In genomic region chr13:46607768-46608553, GRCh38 we compare ENCODE assay signal across 7 cellular contexts. TPM values are rescaled to one million over a fixed set of nuclear protein-coding genes. Genes with fewer than 3 reads are reported as not detected.
DNase-seq lines count a peak whose midpoint lies in the region; ATAC-seq and TF ChIP-seq lines count a peak whose summit lies in the region.

No MANE protein-coding gene starts in this region.

- no peaks in the 10 kb centered on the region for H3K36me3 Mint-ChIP-seq in activated naive CD8-positive, alpha-beta T cell treated with anti-CD3 and anti-CD28 coated beads, Interleukin-2, amount 50 U/mL, for 24 hours (ENCODE audit: low read depth)
- no peaks in the 10 kb centered on the region for H3K36me3 Mint-ChIP-seq in progenitor cell of endocrine pancreas (ENCODE audit: insufficient read depth)

- peak; percentile 56 for ATAC-seq in GM18870 (IDR thresholded peaks at IDR 0.05; ENCODE audit: unreplicated experiment)
- ATAC-seq in HG02759 (IDR thresholded peaks at IDR 0.05; ENCODE audit: unreplicated experiment) = peak; percentile 59
- ATAC-seq in activated naive CD8-positive, alpha-beta T cell treated with anti-CD3 and anti-CD28 coated beads, Interleukin-2, amount 50 U/mL, for 24 hours = peak; percentile 81
- ATAC-seq in HG02885 (IDR thresholded peaks at IDR 0.05; ENCODE audit: poor library complexity, unreplicated experiment) = no peak
- ATAC-seq in omental fat pad (ENCODE audit: low FRiP score) = no peak

- peak overlapping the region; percentile 19 for H3K4me3 Mint-ChIP-seq in activated naive CD8-positive, alpha-beta T cell treated with anti-CD3 and anti-CD28 coated beads, Interleukin-2, amount 50 U/mL, for 24 hours
- H3K4me3 Mint-ChIP-seq in progenitor cell of endocrine pancreas (ENCODE audit: low read depth) = no peak overlapping the region

- no peaks in the 10 kb centered on the region for H3K9me3 Mint-ChIP-seq in activated naive CD8-positive, alpha-beta T cell treated with anti-CD3 and anti-CD28 coated beads, Interleukin-2, amount 50 U/mL, for 24 hours
- no peaks in the 10 kb centered on the region for H3K9me3 Mint-ChIP-seq in progenitor cell of endocrine pancreas (ENCODE audit: low read depth)

- peak; percentile 23 for DNase-seq in activated naive CD8-positive, alpha-beta T cell treated with anti-CD3 and anti-CD28 coated beads, Interleukin-2, amount 50 U/mL, for 24 hours
- DNase-seq in progenitor cell of endocrine pancreas (ENCODE audit: low spot score, unreplicated experiment) = no peak
- DNase-seq in omental fat pad (ENCODE audit: low spot score) = no peak
- DNase-seq in NCI-H510A (lab: John Stamatoyannopoulos, UW) = no peak

- H3K4me1 Mint-ChIP-seq in activated naive CD8-positive, alpha-beta T cell treated with anti-CD3 and anti-CD28 coated beads, Interleukin-2, amount 50 U/mL, for 24 hours = peaks cover 59% of the 10 kb centered on the region
- H3K4me1 Mint-ChIP-seq in progenitor cell of endocrine pancreas (ENCODE audit: low read depth) = peaks cover 37% of the 10 kb centered on the region

- H3K27me3 Mint-ChIP-seq in activated naive CD8-positive, alpha-beta T cell treated with anti-CD3 and anti-CD28 coated beads, Interleukin-2, amount 50 U/mL, for 24 hours = no peaks in the 10 kb centered on the region
- no peaks in the 10 kb centered on the region for H3K27me3 Mint-ChIP-seq in progenitor cell of endocrine pancreas

- peak overlapping the region; percentile 78 for H3K27ac Mint-ChIP-seq in activated naive CD8-positive, alpha-beta T cell treated with anti-CD3 and anti-CD28 coated beads, Interleukin-2, amount 50 U/mL, for 24 hours
- peak overlapping the region; percentile 82 for H3K27ac Mint-ChIP-seq in progenitor cell of endocrine pancreas

- TF ChIP-seq CTCF in progenitor cell of endocrine pancreas (IDR thresholded peaks at IDR 0.05; ENCODE audit: unreplicated experiment) (no peak), omental fat pad (IDR thresholded peaks at IDR 0.05) (no peak)

RNA-seq across cellular contexts. Expression of gene LRCH1, which starts 55.0 kb away (rescaled TPM):
- total RNA-seq in progenitor cell of endocrine pancreas (17.9 and 18.3 TPM in 2 replicates), omental fat pad (10 to 100 TPM in 3 of 4 donors, 1 to 10 TPM in 1; 9.7 to 43.7 (median 16.5) TPM)

Comparison
In these comparisons a context has a peak if more than half of its experiments do, and no peak if none do; other contexts are left out.
1. ATAC-seq: peak in GM18870 (single experiment), HG02759 (single experiment) and activated naive CD8-positive, alpha-beta T cell treated with anti-CD3 and anti-CD28 coated beads, Interleukin-2, amount 50 U/mL, for 24 hours (single experiment); none in HG02885 (single experiment) and omental fat pad (single experiment).